ENCODE assay signal across 13 cellular contexts in genomic region chr2:118112771-118113334, GRCh38. TPM values are rescaled to one million over a fixed set of nuclear protein-coding genes. Genes with fewer than 3 reads are reported as not detected.
DNase-seq lines count a peak whose midpoint lies in the region; ATAC-seq, FAIRE-seq and TF ChIP-seq lines count a peak whose summit lies in the region.
"Had no signal": no experiment of that assay in that cellular context is flagged by ENCODE, and none has a peak within 500 bp of the region (broad histone marks: within the 10 kb centered on the region; RNA-seq: fewer than 3 reads in every experiment).

No MANE protein-coding gene starts in this region.

- CTCF ChIA-PET in IMR-90 (lab: Yijun Ruan, JAX) (no interaction called here), K562 (lab: Yijun Ruan, JAX; ENCODE audit: low intra/inter-chr PET ratio) (no interaction called here), HepG2 (lab: Yijun Ruan, JAX; ENCODE audit: low intra/inter-chr PET ratio, low total read pairs) (no interaction called here)

- ATAC-seq in IMR-90 (ENCODE audit: low read depth) (peak; percentile 40), K562 (no peak), HepG2 (peak; percentile 42), Right ventricle myocardium superior (ENCODE audit: poor library complexity) (no peak)

- POLR2A ChIA-PET in IMR-90 (lab: Charles Lee; ENCODE audit: unreplicated experiment) = no interaction called here
- POLR2A ChIA-PET in K562 (lab: Yijun Ruan, JAX) = interaction anchor here (1.4 kb wide), 1 partner anchor 9 kb away, joined by 7 read pairs; no protein-coding TSS in a partner anchor
- POLR2A ChIA-PET in HepG2 (lab: Yijun Ruan, JAX) = no interaction called here

- H3K14ac ChIP-seq in IMR-90 (replicated peaks; ENCODE audit: low read depth, low read length) = no peak overlapping the region

- H3K79me1 ChIP-seq in IMR-90 (ENCODE audit: low read depth in 1 of 2, low read length in 2 of 2) = no peaks in the 10 kb centered on the region

- no peak overlapping the region for H3K4ac ChIP-seq in IMR-90 (ENCODE audit: low read depth, low read length)

- H2AK9ac ChIP-seq in IMR-90 (replicated peaks; ENCODE audit: low read depth, low read length, poor library complexity) = no peak overlapping the region

- H3K9ac ChIP-seq in IMR-90 (ENCODE audit: low read depth, low read length) (no peak overlapping the region), K562 (ENCODE audit: insufficient read depth in 1 of 2, low read depth in 2 of 2, low read length in 2 of 2) (no peak overlapping the region), HepG2 (ENCODE audit: insufficient read depth, low read depth, low read length) (no peak overlapping the region)

- no peak overlapping the region for H3K4me2 ChIP-seq in IMR-90 (ENCODE audit: low read depth, low read length)
- H3K4me2 ChIP-seq in K562 (ENCODE audit: insufficient read depth, low read length) = no peak overlapping the region
- H3K4me2 ChIP-seq in HepG2 (ENCODE audit: low read depth, low read length) = no peak overlapping the region

- 54% methylated on average over 2 of the region's 4 CpGs; no CpG with 5 or more reads in 1 of the 2 experiments for WGBS in IMR-90 (ENCODE audit: extremely low coverage in 2 of 2, insufficient read length in 1 of 2), 2 experiments
- 21% methylated on average over 4 of the region's 4 CpGs for WGBS in K562 (ENCODE audit: insufficient coverage, low coverage, missing lambda C conversion rate)
- WGBS in HepG2 (ENCODE audit: low lambda C conversion rate) = 72% methylated on average over 4 of the region's 4 CpGs
- WGBS in sigmoid colon, 2 donors = 37 to 78% methylated on average over 4 of the region's 4 CpGs

- H3K56ac ChIP-seq in IMR-90 (ENCODE audit: extremely low read depth, insufficient read depth, low read length) = no peak overlapping the region

- TF ChIP-seq EP300 in K562 (IDR thresholded peaks at IDR 0.05; ENCODE audit: low read length) (no peak), HepG2 (IDR thresholded peaks at IDR 0.05; ENCODE audit: low read depth in 2 of 2, low read length in 2 of 2) (no peak), HepG2 (CRISPR knock-in tag; IDR thresholded peaks at IDR 0.05; ENCODE audit: borderline replicate concordance) (no peak), sigmoid colon (IDR thresholded peaks at IDR 0.05) (no peak)

- H3K27me3 ChIP-seq in IMR-90 (ENCODE audit: control insufficient read depth, insufficient read depth, low read length) (no peaks in the 10 kb centered on the region), K562 (ENCODE audit: control insufficient read depth in 2 of 2, insufficient read depth in 2 of 2, low read length in 2 of 2) (peaks cover 5 to 12% of the 10 kb centered on the region in 2 experiments; a peak in 1 of 5 replicates), HepG2 (ENCODE audit: control insufficient read depth in 1 of 2, insufficient read depth in 2 of 2, low read length in 2 of 2) (no peaks in the 10 kb centered on the region), sigmoid colon (no peaks in the 10 kb centered on the region)

- H3K4me1 ChIP-seq in IMR-90 (ENCODE audit: control insufficient read depth, insufficient read depth, low read length) (0 out of 2 replicates have a peak, but pooled peaks cover 2% of the 10 kb centered on the region), K562 (replicated peaks in 1 of 2; ENCODE audit: control insufficient read depth in 2 of 2, insufficient read depth in 2 of 2, low read length in 2 of 2) (no peaks in the 10 kb centered on the region), HepG2 (ENCODE audit: insufficient read depth, low read length) (peaks cover 33% of the 10 kb centered on the region), sigmoid colon (peaks cover 0 to 5% (median 0%) of the 10 kb centered on the region in 4 donors)

- no peaks in the 10 kb centered on the region for H3K36me3 ChIP-seq in IMR-90 (ENCODE audit: control insufficient read depth, insufficient read depth, low read length)
- H3K36me3 ChIP-seq in K562 (ENCODE audit: control insufficient read depth, insufficient read depth, low read length) = peaks cover 4% of the 10 kb centered on the region; the same call in 1 of the 3 replicates
- H3K36me3 ChIP-seq in HepG2 (replicated peaks in 1 of 2; ENCODE audit: control insufficient read depth in 1 of 2, insufficient read depth in 2 of 2, low read length in 2 of 2) = peaks cover 4 to 15% of the 10 kb centered on the region in 2 experiments
- H3K36me3 ChIP-seq in sigmoid colon = peaks cover 0 to 25% (median 4%) of the 10 kb centered on the region in 4 donors

- no peak overlapping the region for H2BK15ac ChIP-seq in IMR-90 (ENCODE audit: low read depth, low read length)

- DNase-seq in AG09319 (ENCODE audit: extremely low read depth, low read depth) (peak; percentile 37), IMR-90 (peak; percentile 71), K562 (ENCODE audit: extremely low read depth in 1 of 4, low spot score in 3 of 4) (no peak), HepG2 (ENCODE audit: low spot score) (peak; percentile 52), Right ventricle myocardium superior (no peak), sigmoid colon (no peak), NCI-H1436 treated with DMSO at 0.1 percent for 48 hours (lab: John Stamatoyannopoulos, UW) (no peak)
- DNase-seq in NK-92 treated with Interleukin-12 subunit alpha and Interleukin-12 subunit beta, amount 100 ng/mL, for 24 hours (lab: John Stamatoyannopoulos, UW) = no peak
- DNase-seq: CD4-positive, CD25-positive, alpha-beta regulatory T cell; cerebellar nuclear complex; Karpas-422; naive B cell; stimulated activated CD4-positive, alpha-beta T cell treated with anti-CD3 and anti-CD28 coated beads, Interleukin-1b, Interleukin-23, amount 100 ng/mL, for 48 hours had no signal

- H3K18ac ChIP-seq in IMR-90 (ENCODE audit: low read depth, low read length) = no peak overlapping the region

- TF ChIP-seq CTCF in AG09319 (IDR thresholded peaks at IDR 0.05; ENCODE audit: low read depth, low read length) (no peak), IMR-90 (conservative IDR thresholded peaks at IDR 0.05; ENCODE audit: low read depth, low read length) (no peak), K562 (IDR thresholded peaks at IDR 0.05 in 2 of 3, conservative IDR thresholded peaks at IDR 0.05 in 1 of 3; ENCODE audit: insufficient read depth in 2 of 3, low read depth in 1 of 3, low read length in 3 of 3) (no peak), HepG2 (CRISPR knock-in tag; IDR thresholded peaks at IDR 0.05) (no peak), sigmoid colon (IDR thresholded peaks at IDR 0.05) (no peak)

- no peaks in the 10 kb centered on the region for H3K79me2 ChIP-seq in K562 (ENCODE audit: control insufficient read depth, insufficient read depth, low read length)
- H3K79me2 ChIP-seq in HepG2 (ENCODE audit: insufficient read depth, low read length) = no peaks in the 10 kb centered on the region

- no peak overlapping the region for H2BK20ac ChIP-seq in IMR-90 (ENCODE audit: low read depth, low read length)

- TF ChIP-seq RAD21 in IMR-90 (IDR thresholded peaks at IDR 0.05; ENCODE audit: low read length) (no peak), K562 (CRISPR knock-in tag; conservative IDR thresholded peaks at IDR 0.05 in 1 of 2, IDR thresholded peaks at IDR 0.05 in 1 of 2) (no peak), HepG2 (CRISPR knock-in tag; IDR thresholded peaks at IDR 0.05) (no peak)

- no peak overlapping the region for H2AFZ ChIP-seq in IMR-90 (replicated peaks; ENCODE audit: low read length, poor library complexity)
- H2AFZ ChIP-seq in K562 (ENCODE audit: low read depth, low read length) = no peak overlapping the region
- H2AFZ ChIP-seq in HepG2 (ENCODE audit: low read length) = no peak overlapping the region

- H3K9me1 ChIP-seq in IMR-90 (ENCODE audit: insufficient read depth, low read length) (peaks cover 2% of the 10 kb centered on the region; the same call in 1 of the 2 replicates), K562 (ENCODE audit: control insufficient read depth, insufficient read depth, low read length) (no peaks in the 10 kb centered on the region)

- H3K9me3 ChIP-seq in IMR-90 (ENCODE audit: control insufficient read depth, insufficient read depth, low read length) (no peaks in the 10 kb centered on the region), K562 (replicated peaks; ENCODE audit: control insufficient read depth, insufficient read depth, low read depth, low read length) (no peaks in the 10 kb centered on the region), HepG2 (ENCODE audit: low read length) (no peaks in the 10 kb centered on the region), sigmoid colon (no peaks in the 10 kb centered on the region)

- no peak overlapping the region for H4K8ac ChIP-seq in IMR-90 (ENCODE audit: low read depth in 2 of 2, low read length in 2 of 2)

- dilution Hi-C loops in IMR-90 (cut with HindIII; ENCODE audit: low sequenced_read_pairs, unreplicated experiment) = no loop called here

- no peak overlapping the region for H4K5ac ChIP-seq in IMR-90 (ENCODE audit: low read depth, low read length)

- TF ChIP-seq POLR2A in IMR-90 (IDR thresholded peaks at IDR 0.05; ENCODE audit: low read depth, low read length) (no peak), K562 (conservative IDR thresholded peaks at IDR 0.05) (no peak), HepG2 (IDR thresholded peaks at IDR 0.05; ENCODE audit: insufficient read depth in 1 of 2, low read depth in 2 of 2, low read length in 2 of 2) (peak in 1 of 2 experiments; percentile 60; a peak in 2 of 4 replicates), sigmoid colon (IDR thresholded peaks at IDR 0.05) (no peak)

- H3K4me3 ChIP-seq in IMR-90 (ENCODE audit: insufficient read depth, low read depth, low read length) (no peak overlapping the region), K562 (no peak overlapping the region), HepG2 (replicated peaks in 1 of 3; ENCODE audit: insufficient read depth in 1 of 3, low read depth in 2 of 3, low read length in 3 of 3) (no peak overlapping the region), sigmoid colon (no peak overlapping the region)

- in situ Hi-C loops in IMR-90 (cut with MboI; ENCODE audit: low sequenced_read_pairs) = no loop called here
- in situ Hi-C loops in K562 (cut with MboI) = no loop called here
- in situ Hi-C loops in HepG2 (cut with HindIII; ENCODE audit: extremely low pct_ligation_motif_present, low pct_unique_long_range_greater_than_20kb) = no loop called here

- no peak overlapping the region for H2BK120ac ChIP-seq in IMR-90 (ENCODE audit: low read depth, low read length)

- no peak overlapping the region for H2AK5ac ChIP-seq in IMR-90 (ENCODE audit: low read depth, low read length)

- H4K20me1 ChIP-seq in IMR-90 (ENCODE audit: insufficient read depth, low read length) (no peaks in the 10 kb centered on the region), K562 (replicated peaks; ENCODE audit: control insufficient read depth, insufficient read depth, low read length) (0 out of 2 replicates have a peak, but pooled peaks cover 3% of the 10 kb centered on the region), HepG2 (ENCODE audit: insufficient read depth, low read length) (peaks cover 39% of the 10 kb centered on the region)

- BruUV-seq in IMR-90 (replicated peaks; lab: Mats Ljungman, UMichigan) = no TSS peak
- no TSS peak for BruUV-seq in K562 (replicated peaks; lab: Mats Ljungman, UMichigan)
- no TSS peak for BruUV-seq in HepG2 (replicated peaks; lab: Mats Ljungman, UMichigan)

- H3K23ac ChIP-seq in IMR-90 (ENCODE audit: low read depth, low read length) = no peak overlapping the region

- intact Hi-C loops in IMR-90 (cut with micrococcal nuclease) = loop anchor here (5.0 kb wide), 1 partner anchor 74 kb away; no protein-coding TSS in a partner anchor
- intact Hi-C loops in K562 (cut with micrococcal nuclease) = no loop called here
- intact Hi-C loops in HepG2 (cut with micrococcal nuclease; ENCODE audit: unreplicated experiment) = no loop called here
- intact Hi-C loops in Right ventricle myocardium superior (cut with DNase I) = no loop called here
- intact Hi-C loops in sigmoid colon (cut with DNase I) = no loop called here

- FAIRE-seq in K562 (lab: Jason Lieb, UNC) (no peak), HepG2 (lab: Jason Lieb, UNC) (no peak)

- H2BK5ac ChIP-seq in IMR-90 (ENCODE audit: low read depth, low read length, poor library complexity, severe bottlenecking) = no peak overlapping the region

- H3K27ac ChIP-seq in IMR-90 (ENCODE audit: insufficient read depth, low read length) (no peak overlapping the region), K562 (ENCODE audit: extremely low read depth, low read depth, low read length) (no peak overlapping the region), HepG2 (ENCODE audit: extremely low read length, insufficient read depth, low read length) (peak overlapping the region; percentile 2), sigmoid colon (no peak overlapping the region)

- no peak overlapping the region for H4K91ac ChIP-seq in IMR-90 (ENCODE audit: insufficient read depth, low read depth, low read length)

RNA-seq across cellular contexts. Expression of gene INSIG2, which starts 24.6 kb away (rescaled TPM):
- 9.1 and 12.5 TPM in 2 replicates for total RNA-seq in IMR-90 (2012; rRNA removed)
- 8.2 and 11.7 TPM in 2 replicates for polyA plus RNA-seq in IMR-90 (2012; rRNA removed)
- polyA plus RNA-seq in IMR-90 (2012; cell fraction: cytosol; rRNA removed) = 2.4 TPM in 2 replicates
- 1.8 and 17.1 TPM in 2 replicates for polyA plus RNA-seq in IMR-90 (2012; cell fraction: nucleus; rRNA removed; ENCODE audit: low replicate concordance)
- total RNA-seq in K562 (2011; cell fraction: chromatin; rRNA removed; ENCODE audit: low replicate concordance) = 7.7 and 29.7 TPM in 2 replicates
- total RNA-seq in K562 (2011; cell fraction: nucleolus; rRNA removed) = 2.8 and 5.1 TPM in 2 replicates
- total RNA-seq in K562 (2011; cell fraction: nucleoplasm; rRNA removed) = 13.0 and 21.4 TPM in 2 replicates
- total RNA-seq in K562 (2014; rRNA removed) = 1.5 and 2.1 TPM in 2 replicates
- 3.4 and 3.5 TPM in 2 replicates for total RNA-seq in K562 (2014; rRNA removed; fragmentation: Illumina TruSeq; extraction: Trizol)
- 1.9 and 2.4 TPM in 2 replicates for total RNA-seq in K562 (2015; rRNA removed; fragmentation: Illumina TruSeq; extraction: Trizol)
- 5.5 and 6.7 TPM in 2 replicates for total RNA-seq in K562 (2021)
- 27.5 and 34.2 TPM in 2 replicates for polyA plus RNA-seq in K562 (2011; rRNA removed)
- 6.5 and 18.8 TPM in 2 replicates for polyA plus RNA-seq in K562 (2011; cell fraction: cytosol; rRNA removed)
- polyA plus RNA-seq in K562 (2011; cell fraction: nucleus; rRNA removed) = 8.4 and 16.2 TPM in 2 replicates
- 8.8 TPM in 2 replicates for polyA plus RNA-seq in K562 (2012)
- 4.0 and 4.1 TPM in 2 replicates for polyA plus RNA-seq in K562 (2014; fragmentation: Illumina TruSeq; extraction: Trizol)
- polyA plus RNA-seq in K562 (2014; fragmentation: Nextera tagmentation; extraction: Ambion mirVana) = 10 to 100 TPM in 1 of 2 experiments, 1 to 10 TPM in 1; 9.7 to 10.7 TPM
- 6.4 and 11.0 TPM in 2 replicates for polyA plus RNA-seq in K562 (2014; rRNA removed)
- polyA minus RNA-seq in K562 (2011; rRNA and poly(A)+ RNA removed) = 16.5 and 22.3 TPM in 2 replicates
- 3.2 and 5.3 TPM in 2 replicates for polyA minus RNA-seq in K562 (2011; cell fraction: cytosol; rRNA and poly(A)+ RNA removed)
- polyA minus RNA-seq in K562 (2011; cell fraction: nucleus; rRNA and poly(A)+ RNA removed) = 5.5 and 14.8 TPM in 2 replicates
- 54.6 and 73.5 TPM in 2 replicates for total RNA-seq in HepG2 (2016; rRNA removed; fragmentation: Illumina TruSeq; extraction: Trizol)
- 42.1 and 49.7 TPM in 2 replicates for total RNA-seq in HepG2 (2016; cell fraction: cytosol; rRNA removed; fragmentation: Illumina TruSeq; extraction: Trizol; ENCODE audit: low read depth)
- total RNA-seq in HepG2 (2016; cell fraction: insoluble cytoplasmic fraction; rRNA removed; fragmentation: Illumina TruSeq; extraction: Trizol) = 62.3 and 69.8 TPM in 2 replicates
- 63.4 and 67.9 TPM in 2 replicates for total RNA-seq in HepG2 (2016; cell fraction: membrane; rRNA removed; fragmentation: Illumina TruSeq; extraction: Trizol)
- total RNA-seq in HepG2 (2016; cell fraction: nucleus; rRNA removed; fragmentation: Illumina TruSeq; extraction: Trizol) = 85.3 and 102 TPM in 2 replicates
- 316 and 481 TPM in 2 replicates for polyA plus RNA-seq in HepG2 (2011; rRNA removed)
- 173 and 253 TPM in 2 replicates for polyA plus RNA-seq in HepG2 (2011; cell fraction: cytosol; rRNA removed)
- polyA plus RNA-seq in HepG2 (2011; cell fraction: nucleus; rRNA removed) = 137 and 144 TPM in 2 replicates
- 326 and 528 TPM in 2 replicates for polyA plus RNA-seq in HepG2 (2012)
- 54.6 and 62.8 TPM in 2 replicates for polyA plus RNA-seq in HepG2 (2016; cell fraction: cytosol; fragmentation: Illumina TruSeq; extraction: Trizol; ENCODE audit: low read depth)
- 59.5 and 66.9 TPM in 2 replicates for polyA plus RNA-seq in HepG2 (2016; cell fraction: insoluble cytoplasmic fraction; fragmentation: Illumina TruSeq; extraction: Trizol; ENCODE audit: low read depth)
- 65.7 and 73.3 TPM in 2 replicates for polyA plus RNA-seq in HepG2 (2016; cell fraction: membrane; fragmentation: Illumina TruSeq; extraction: Trizol; ENCODE audit: low read depth)
- 147 and 181 TPM in 2 replicates for polyA plus RNA-seq in HepG2 (2016; cell fraction: nucleus; fragmentation: Illumina TruSeq; extraction: Trizol; ENCODE audit: insufficient read depth, low read depth)
- polyA minus RNA-seq in HepG2 (2011; rRNA and poly(A)+ RNA removed; ENCODE audit: low replicate concordance) = 1.5 and 94.5 TPM in 2 replicates
- polyA minus RNA-seq in HepG2 (2011; cell fraction: cytosol; rRNA and poly(A)+ RNA removed) = 66.4 and 81.9 TPM in 2 replicates
- 257 and 299 TPM in 2 replicates for polyA minus RNA-seq in HepG2 (2011; cell fraction: nucleus; rRNA and poly(A)+ RNA removed)
- 16.2 TPM for total RNA-seq in Right ventricle myocardium superior
- 10 to 100 TPM; 15.2 to 20.7 (median 18.6) TPM for total RNA-seq in sigmoid colon
- polyA plus RNA-seq in sigmoid colon = 10 to 100 TPM in 1 of 3 donors, 1 to 10 TPM in 2; 7.2 to 10.9 (median 7.9) TPM

Comparison
In these comparisons a context has a peak if more than half of its experiments do, and no peak if none do; other contexts are left out.
1. DNase-seq: peak in AG09319 (single experiment), IMR-90 (single experiment) and HepG2 (single experiment); none in K562 (0 of 4), Right ventricle myocardium superior (single experiment), sigmoid colon (single experiment), NCI-H1436 treated with DMSO at 0.1 percent for 48 hours (single experiment) and NK-92 treated with Interleukin-12 subunit alpha and Interleukin-12 subunit beta, amount 100 ng/mL, for 24 hours (single experiment).
2. ATAC-seq: peak in IMR-90 (single experiment) and HepG2 (single experiment); none in K562 (single experiment) and Right ventricle myocardium superior (single experiment).